7 cellular contexts compared by ENCODE assay signal in genomic region chrX:129872524-129872923, GRCh38.
"Had no signal": no experiment of that assay in that cellular context is flagged by ENCODE, and none has a peak within 500 bp of the region (broad histone marks: within the 10 kb centered on the region; RNA-seq: fewer than 3 reads in every experiment).

No MANE protein-coding gene starts in this region.

- ATAC-seq: HepG2 had no signal

- FAIRE-seq: HepG2, HTR-8/SVneo had no signal

- H3K4me1 Mint-ChIP-seq: IgD-negative memory B cell had no signal

- H3K9me3 Mint-ChIP-seq: IgD-negative memory B cell had no signal

- H3K36me3 Mint-ChIP-seq: IgD-negative memory B cell had no signal

- DNase-seq: IMR-90, KBM-7, KG1 had no signal

- H3K27ac Mint-ChIP-seq: IgD-negative memory B cell had no signal

- H3K27ac ChIP-seq: HL-60 had no signal
